Comparison of ENCODE assay signal across 1 cellular context in genomic region chr18:48571619-48572384, GRCh38.
TF ChIP-seq lines count a peak whose summit lies in the region.

No MANE protein-coding gene starts in this region.

TF ChIP-seq in WTC11, 78 proteins besides CTCF, POLR2A, EP300 and RAD21 (continued from another document):
- TF ChIP-seq, protein P1, sequence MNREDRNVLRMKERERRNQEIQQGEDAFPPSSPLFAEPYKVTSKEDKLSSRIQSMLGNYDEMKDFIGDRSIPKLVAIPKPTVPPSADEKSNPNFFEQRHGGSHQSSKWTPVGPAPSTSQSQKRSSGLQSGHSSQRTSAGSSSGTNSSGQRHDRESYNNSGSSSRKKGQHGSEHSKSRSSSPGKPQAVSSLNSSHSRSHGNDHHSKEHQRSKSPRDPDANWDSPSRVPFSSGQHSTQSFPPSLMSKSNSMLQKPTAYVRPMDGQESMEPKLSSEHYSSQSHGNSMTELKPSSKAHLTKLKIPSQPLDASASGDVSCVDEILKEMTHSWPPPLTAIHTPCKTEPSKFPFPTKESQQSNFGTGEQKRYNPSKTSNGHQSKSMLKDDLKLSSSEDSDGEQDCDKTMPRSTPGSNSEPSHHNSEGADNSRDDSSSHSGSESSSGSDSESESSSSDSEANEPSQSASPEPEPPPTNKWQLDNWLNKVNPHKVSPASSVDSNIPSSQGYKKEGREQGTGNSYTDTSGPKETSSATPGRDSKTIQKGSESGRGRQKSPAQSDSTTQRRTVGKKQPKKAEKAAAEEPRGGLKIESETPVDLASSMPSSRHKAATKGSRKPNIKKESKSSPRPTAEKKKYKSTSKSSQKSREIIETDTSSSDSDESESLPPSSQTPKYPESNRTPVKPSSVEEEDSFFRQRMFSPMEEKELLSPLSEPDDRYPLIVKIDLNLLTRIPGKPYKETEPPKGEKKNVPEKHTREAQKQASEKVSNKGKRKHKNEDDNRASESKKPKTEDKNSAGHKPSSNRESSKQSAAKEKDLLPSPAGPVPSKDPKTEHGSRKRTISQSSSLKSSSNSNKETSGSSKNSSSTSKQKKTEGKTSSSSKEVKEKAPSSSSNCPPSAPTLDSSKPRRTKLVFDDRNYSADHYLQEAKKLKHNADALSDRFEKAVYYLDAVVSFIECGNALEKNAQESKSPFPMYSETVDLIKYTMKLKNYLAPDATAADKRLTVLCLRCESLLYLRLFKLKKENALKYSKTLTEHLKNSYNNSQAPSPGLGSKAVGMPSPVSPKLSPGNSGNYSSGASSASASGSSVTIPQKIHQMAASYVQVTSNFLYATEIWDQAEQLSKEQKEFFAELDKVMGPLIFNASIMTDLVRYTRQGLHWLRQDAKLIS (CRISPR knock-in tag; IDR thresholded peaks at IDR 0.05; ENCODE audit: borderline replicate concordance): no peak
